In the genomic region with DNA sequence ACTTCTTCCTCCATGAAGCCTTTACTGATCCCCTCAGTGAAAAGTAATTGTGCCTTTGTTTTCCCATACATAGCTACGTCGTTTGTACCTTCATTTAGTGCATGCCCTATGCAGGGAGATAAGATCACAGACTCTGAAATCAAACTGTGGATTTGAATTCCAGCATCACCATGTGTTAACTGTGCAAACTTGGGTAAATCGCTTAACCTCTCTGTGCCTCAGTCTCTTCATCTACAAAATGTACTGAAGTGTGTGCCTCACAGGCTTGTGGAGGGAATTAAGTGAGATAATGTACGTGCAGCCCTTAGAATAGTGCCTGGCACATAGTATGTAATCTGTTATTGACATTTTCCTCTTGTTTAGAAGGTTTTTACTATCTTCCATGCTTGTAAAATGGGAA, we compare ENCODE assay signal across 21 cellular contexts.
"Had no signal": no experiment of that assay in that cellular context is flagged by ENCODE, and none has a peak within 500 bp of the region (broad histone marks: within the 10 kb centered on the region; RNA-seq: fewer than 3 reads in every experiment).

No MANE protein-coding gene starts in this region.

- H3K27me3 ChIP-seq: esophagus muscularis mucosa, gastrocnemius medialis, sigmoid colon, testis, transverse colon had no signal

- H3K27ac Mint-ChIP-seq: immature natural killer cell; naive B cell; stimulated activated naive B cell treated with anti-CD40 and anti-IgM and Interleukin-4, amounts not matched to agents 10 μg/mL and 1 μg/mL and 100 μg/mL, for 72 hours; stimulated activated naive CD8-positive, alpha-beta T cell treated with anti-CD3 and anti-CD28 coated beads, Interleukin-15, amount 100 ng/mL, for 72 hours had no signal

- H3K36me3 Mint-ChIP-seq: naive B cell had no signal

- H3K4me3 ChIP-seq: esophagus muscularis mucosa, gastrocnemius medialis, left ventricle myocardium inferior, sigmoid colon, skin epidermis, testis, transverse colon had no signal

- DNase-seq: effector memory CD4-positive, alpha-beta T cell; gastrocnemius medialis; glutamatergic neuron; immature natural killer cell; kidney; left cardiac atrium; left ventricle myocardium inferior; mesendoderm; naive B cell; occipital lobe; sigmoid colon; stimulated activated CD4-positive, alpha-beta T cell treated with anti-CD3 and anti-CD28 coated beads, Interleukin-2, amount 100 ng/mL, for 24 hours; stimulated activated CD4-positive, alpha-beta T cell treated with anti-CD3 and anti-CD28 coated beads, Interleukin-4, amount 100 ng/mL, for 4 hours; stimulated activated naive B cell treated with anti-CD40 and anti-IgM and Interleukin-4, amounts not matched to agents 10 μg/mL and 1 μg/mL and 100 μg/mL, for 72 hours; stimulated activated naive CD8-positive, alpha-beta T cell treated with anti-CD3 and anti-CD28 coated beads, Interleukin-15, amount 100 ng/mL, for 72 hours; testis; transverse colon had no signal

- ATAC-seq: gastrocnemius medialis; left cardiac atrium; stimulated activated naive B cell treated with anti-CD40 and anti-IgM and Interleukin-4, amounts not matched to agents 10 μg/mL and 1 μg/mL and 100 μg/mL, for 72 hours; stimulated activated naive CD8-positive, alpha-beta T cell treated with anti-CD3 and anti-CD28 coated beads, Interleukin-15, amount 100 ng/mL, for 72 hours had no signal

- H3K9me3 ChIP-seq: esophagus muscularis mucosa, gastrocnemius medialis, left ventricle myocardium inferior, sigmoid colon, testis, transverse colon had no signal

- H3K4me3 Mint-ChIP-seq: immature natural killer cell; naive B cell; nephron; stimulated activated naive B cell treated with anti-CD40 and anti-IgM and Interleukin-4, amounts not matched to agents 10 μg/mL and 1 μg/mL and 100 μg/mL, for 72 hours; stimulated activated naive CD8-positive, alpha-beta T cell treated with anti-CD3 and anti-CD28 coated beads, Interleukin-15, amount 100 ng/mL, for 72 hours had no signal

- H3K9me3 Mint-ChIP-seq: immature natural killer cell; naive B cell; nephron; stimulated activated naive B cell treated with anti-CD40 and anti-IgM and Interleukin-4, amounts not matched to agents 10 μg/mL and 1 μg/mL and 100 μg/mL, for 72 hours; stimulated activated naive CD8-positive, alpha-beta T cell treated with anti-CD3 and anti-CD28 coated beads, Interleukin-15, amount 100 ng/mL, for 72 hours had no signal

- H3K27me3 Mint-ChIP-seq: naive B cell; stimulated activated naive B cell treated with anti-CD40 and anti-IgM and Interleukin-4, amounts not matched to agents 10 μg/mL and 1 μg/mL and 100 μg/mL, for 72 hours; stimulated activated naive CD8-positive, alpha-beta T cell treated with anti-CD3 and anti-CD28 coated beads, Interleukin-15, amount 100 ng/mL, for 72 hours had no signal

- H3K27ac ChIP-seq: epithelial cell of prostate, esophagus muscularis mucosa, gastrocnemius medialis, left ventricle myocardium inferior, sigmoid colon had no signal

- H3K36me3 ChIP-seq: left ventricle myocardium inferior, sigmoid colon had no signal
